In the genomic region with DNA sequence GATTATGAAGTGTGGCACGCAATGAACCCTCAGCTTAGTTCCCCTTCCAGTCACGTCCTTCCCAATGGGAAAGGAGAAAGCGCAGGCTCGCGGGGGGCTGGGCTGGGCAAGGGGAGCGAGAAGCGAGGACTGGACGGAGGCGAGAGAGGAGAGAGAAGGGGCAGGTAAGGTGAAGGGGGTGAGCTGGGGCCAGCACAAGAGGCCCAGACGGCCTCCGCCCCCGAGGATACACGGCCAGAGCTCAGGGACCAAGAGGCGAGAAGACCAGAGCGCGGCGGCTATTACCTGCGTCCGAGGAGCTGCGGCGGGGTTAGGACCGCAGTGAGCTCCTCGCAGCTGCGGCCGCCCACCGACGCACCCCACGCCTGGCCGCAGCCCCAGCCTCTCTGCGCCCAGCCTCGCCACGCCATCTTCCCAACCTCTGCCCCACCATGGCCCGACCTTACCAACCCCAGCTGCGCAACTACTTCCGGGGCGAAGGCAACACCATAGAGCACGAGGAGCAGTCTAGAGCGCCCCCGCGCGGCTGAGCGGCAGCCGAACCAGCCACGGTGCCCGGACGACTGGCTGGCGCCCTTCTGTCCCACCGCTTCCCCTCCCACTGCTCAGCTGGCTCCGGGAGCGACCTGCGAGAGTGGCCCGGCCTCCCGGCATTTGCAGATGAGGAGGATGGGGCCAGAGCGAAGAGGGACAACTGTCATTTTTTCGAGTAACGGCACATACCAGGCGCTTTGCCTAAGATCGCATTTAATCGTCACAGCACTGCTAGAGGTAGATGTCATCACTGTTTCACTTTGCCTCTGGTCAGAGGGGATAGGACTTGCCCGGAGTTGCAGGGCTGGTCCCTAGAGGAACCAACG, we compare ENCODE assay signal across 8 cellular contexts. TPM values are rescaled to one million over a fixed set of nuclear protein-coding genes. Genes with fewer than 3 reads are reported as not detected.
DNase-seq lines count a peak whose midpoint lies in the region; ATAC-seq, FAIRE-seq and TF ChIP-seq lines count a peak whose summit lies in the region.

Gene PARL (minus strand): TSS at position 444 of the 860 bp plus-strand sequence. CDS start 34 bp downstream, at position 410.

- peak within 1 kb of the TSS; percentile 61 for H3K4me3 ChIP-seq in GM12865 (ENCODE audit: low read depth, low read length)
- H3K4me3 ChIP-seq in pancreas = peak within 1 kb of the TSS; percentile 61 to 96 (median 88)
- peak within 1 kb of the TSS; percentile 92 to 95 for H3K4me3 ChIP-seq in tibial artery

- no peaks in the 10 kb centered on the region for H3K27me3 Mint-ChIP-seq in activated naive CD8-positive, alpha-beta T cell treated with anti-CD3 and anti-CD28 coated beads for 36 hours

- intact Hi-C loops in Right ventricle myocardium inferior (cut with DNase I) = loop anchor here (2.0 to 5.0 kb wide), 2 partner anchors 363 to 416 kb away; partner anchors contain the start of genes ALG3 and EEF1AKMT4
- intact Hi-C loops in pancreas (cut with DNase I) = no loop called here
- intact Hi-C loops in tibial artery (cut with DNase I; ENCODE audit: low total_unique reads) = no loop called here

- no peaks in the 10 kb centered on the region for H3K27me3 ChIP-seq in pancreas
- no peaks in the 10 kb centered on the region for H3K27me3 ChIP-seq in tibial artery

- FAIRE-seq in pancreas (lab: Jason Lieb, UNC) = no peak

- peak; percentile 95 for DNase-seq in GM12865 (ENCODE audit: low read depth)
- peak; percentile 96 for DNase-seq in NCI-H1105 (lab: John Stamatoyannopoulos, UW)
- peak; percentile 89 for DNase-seq in SKM-1 treated with dmso at 0.1 percent for 144 hours (lab: John Stamatoyannopoulos, UW; ENCODE audit: unreplicated experiment)
- DNase-seq in activated naive CD8-positive, alpha-beta T cell treated with anti-CD3 and anti-CD28 coated beads for 36 hours = peak; percentile 96
- DNase-seq in Right ventricle myocardium inferior (ENCODE audit: missing footprints) = peak; percentile 99
- DNase-seq in pancreas = peak; percentile 92 to 99 (median 96)
- DNase-seq in tibial artery = peak; percentile 97

- no peaks in the 10 kb centered on the region for H3K36me3 ChIP-seq in pancreas
- H3K36me3 ChIP-seq in tibial artery = no peaks in the 10 kb centered on the region

- H3K27ac Mint-ChIP-seq in activated naive CD8-positive, alpha-beta T cell treated with anti-CD3 and anti-CD28 coated beads for 36 hours = peak within 1 kb of the TSS; percentile 99

- H3K4me1 Mint-ChIP-seq in activated naive CD8-positive, alpha-beta T cell treated with anti-CD3 and anti-CD28 coated beads for 36 hours = peaks cover 33% of the 10 kb centered on the region

- peak; percentile 98 for TF ChIP-seq CTCF in GM12865 (IDR thresholded peaks at IDR 0.05; ENCODE audit: insufficient read depth, low read depth, low read length, missing control alignments)
- peak; percentile 88 to 97 (median 96) for TF ChIP-seq CTCF in pancreas (IDR thresholded peaks at IDR 0.05)
- TF ChIP-seq CTCF in tibial artery (IDR thresholded peaks at IDR 0.05) = peak; percentile 88 to 93

- 1% methylated on average over 46 to 61 of the region's 61 CpGs for WGBS in pancreas, 2 donors

- ATAC-seq in HG02642 (IDR thresholded peaks at IDR 0.05; ENCODE audit: poor library complexity, unreplicated experiment) = peak; percentile 100
- peak; percentile 100 for ATAC-seq in Right ventricle myocardium inferior
- ATAC-seq in pancreas = peak; percentile 99 to 100 (median 100)

- H3K27ac ChIP-seq in pancreas = peak within 1 kb of the TSS; percentile 23 to 65 (median 48)
- H3K27ac ChIP-seq in tibial artery = peak within 1 kb of the TSS; percentile 80 to 83

- peak within 1 kb of the TSS; percentile 99 for H3K4me3 Mint-ChIP-seq in activated naive CD8-positive, alpha-beta T cell treated with anti-CD3 and anti-CD28 coated beads for 36 hours

- H3K9me3 ChIP-seq in pancreas (no peaks in the 10 kb centered on the region), tibial artery (no peaks in the 10 kb centered on the region)

- no peaks in the 10 kb centered on the region for H3K9me3 Mint-ChIP-seq in activated naive CD8-positive, alpha-beta T cell treated with anti-CD3 and anti-CD28 coated beads for 36 hours

- H3K36me3 Mint-ChIP-seq in activated naive CD8-positive, alpha-beta T cell treated with anti-CD3 and anti-CD28 coated beads for 36 hours = peaks cover 22% of the 10 kb centered on the region

- H3K4me1 ChIP-seq in pancreas (peaks cover 6 to 18% (median 11%) of the 10 kb centered on the region in 3 donors), tibial artery (peaks cover 0 to 25% (median 18%) of the 10 kb centered on the region in 4 donors)

RNA-seq across cellular contexts. Expression of gene PARL, which starts in this region (rescaled TPM):
- total RNA-seq in activated naive CD8-positive, alpha-beta T cell treated with anti-CD3 and anti-CD28 coated beads for 36 hours = 100 to 1,000 TPM; 107 to 108 TPM
- total RNA-seq in Right ventricle myocardium inferior (56.5 TPM), pancreas (10 to 100 TPM; 26.4 to 42.9 (median 33.6) TPM)
- polyA plus RNA-seq in pancreas = 10 to 100 TPM; 65.6 to 65.8 TPM

Comparison
In these comparisons a context has a peak if more than half of its experiments do, and no peak if none do; other contexts are left out.
1. Peak in every context shown above with its lines: DNase-seq, ATAC-seq, H3K4me3 ChIP-seq and H3K27ac ChIP-seq.